Comparison of ENCODE assay signal across 1 cellular context in the genomic region with DNA sequence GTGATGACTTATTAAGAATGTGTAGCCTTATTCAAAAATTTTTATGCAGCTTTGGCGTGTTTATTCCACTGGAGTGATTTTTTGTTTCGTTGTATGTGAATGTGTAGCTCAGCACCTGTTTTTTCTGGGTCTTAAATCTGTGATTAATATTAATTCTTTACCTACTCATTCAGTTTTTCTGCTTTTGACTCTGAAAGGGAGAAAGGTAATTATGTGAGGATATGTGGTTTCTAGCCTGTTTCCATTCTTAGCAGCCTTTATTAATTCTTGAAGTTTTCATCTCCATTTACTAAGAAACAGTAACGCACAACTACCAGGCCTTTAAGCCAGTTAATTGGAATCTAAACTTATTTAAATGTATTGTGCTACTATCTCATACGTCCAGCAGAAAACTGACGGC.
TF ChIP-seq lines count a peak whose summit lies in the region.

No MANE protein-coding gene starts in this region.

TF ChIP-seq in GM12878, 131 proteins besides CTCF, POLR2A, EP300 and RAD21 (continued from another document and continues in another):
- TF ChIP-seq, protein P1, sequence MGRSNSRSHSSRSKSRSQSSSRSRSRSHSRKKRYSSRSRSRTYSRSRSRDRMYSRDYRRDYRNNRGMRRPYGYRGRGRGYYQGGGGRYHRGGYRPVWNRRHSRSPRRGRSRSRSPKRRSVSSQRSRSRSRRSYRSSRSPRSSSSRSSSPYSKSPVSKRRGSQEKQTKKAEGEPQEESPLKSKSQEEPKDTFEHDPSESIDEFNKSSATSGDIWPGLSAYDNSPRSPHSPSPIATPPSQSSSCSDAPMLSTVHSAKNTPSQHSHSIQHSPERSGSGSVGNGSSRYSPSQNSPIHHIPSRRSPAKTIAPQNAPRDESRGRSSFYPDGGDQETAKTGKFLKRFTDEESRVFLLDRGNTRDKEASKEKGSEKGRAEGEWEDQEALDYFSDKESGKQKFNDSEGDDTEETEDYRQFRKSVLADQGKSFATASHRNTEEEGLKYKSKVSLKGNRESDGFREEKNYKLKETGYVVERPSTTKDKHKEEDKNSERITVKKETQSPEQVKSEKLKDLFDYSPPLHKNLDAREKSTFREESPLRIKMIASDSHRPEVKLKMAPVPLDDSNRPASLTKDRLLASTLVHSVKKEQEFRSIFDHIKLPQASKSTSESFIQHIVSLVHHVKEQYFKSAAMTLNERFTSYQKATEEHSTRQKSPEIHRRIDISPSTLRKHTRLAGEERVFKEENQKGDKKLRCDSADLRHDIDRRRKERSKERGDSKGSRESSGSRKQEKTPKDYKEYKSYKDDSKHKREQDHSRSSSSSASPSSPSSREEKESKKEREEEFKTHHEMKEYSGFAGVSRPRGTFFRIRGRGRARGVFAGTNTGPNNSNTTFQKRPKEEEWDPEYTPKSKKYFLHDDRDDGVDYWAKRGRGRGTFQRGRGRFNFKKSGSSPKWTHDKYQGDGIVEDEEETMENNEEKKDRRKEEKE (IDR thresholded peaks at IDR 0.05), result no peak
- TF ChIP-seq STAT1 (conservative IDR thresholded peaks at IDR 0.05), result no peak
- TF ChIP-seq CREM (IDR thresholded peaks at IDR 0.05; ENCODE audit: low read depth), result no peak
- TF ChIP-seq TCF7 (IDR thresholded peaks at IDR 0.05; ENCODE audit: borderline replicate concordance), result peak; percentile 39; the same call in 1 of the 2 replicates
- TF ChIP-seq GATAD2B (conservative IDR thresholded peaks at IDR 0.05; ENCODE audit: low read depth), result no peak
- TF ChIP-seq HCFC1 (IDR thresholded peaks at IDR 0.05; ENCODE audit: low read length), result no peak
- no peak for TF ChIP-seq SIX5 (IDR thresholded peaks at IDR 0.05; ENCODE audit: low read depth, low read length, severe bottlenecking)
- TF ChIP-seq CHD1 (IDR thresholded peaks at IDR 0.05; ENCODE audit: low read depth, low read length), result no peak
- TF ChIP-seq PAX5 (IDR thresholded peaks at IDR 0.05; ENCODE audit: borderline replicate concordance, low read depth, low read length), result no peak
- no peak for TF ChIP-seq KAT2A (conservative IDR thresholded peaks at IDR 0.05; ENCODE audit: control insufficient read depth, low read depth, low read length)
- TF ChIP-seq, protein P2, sequence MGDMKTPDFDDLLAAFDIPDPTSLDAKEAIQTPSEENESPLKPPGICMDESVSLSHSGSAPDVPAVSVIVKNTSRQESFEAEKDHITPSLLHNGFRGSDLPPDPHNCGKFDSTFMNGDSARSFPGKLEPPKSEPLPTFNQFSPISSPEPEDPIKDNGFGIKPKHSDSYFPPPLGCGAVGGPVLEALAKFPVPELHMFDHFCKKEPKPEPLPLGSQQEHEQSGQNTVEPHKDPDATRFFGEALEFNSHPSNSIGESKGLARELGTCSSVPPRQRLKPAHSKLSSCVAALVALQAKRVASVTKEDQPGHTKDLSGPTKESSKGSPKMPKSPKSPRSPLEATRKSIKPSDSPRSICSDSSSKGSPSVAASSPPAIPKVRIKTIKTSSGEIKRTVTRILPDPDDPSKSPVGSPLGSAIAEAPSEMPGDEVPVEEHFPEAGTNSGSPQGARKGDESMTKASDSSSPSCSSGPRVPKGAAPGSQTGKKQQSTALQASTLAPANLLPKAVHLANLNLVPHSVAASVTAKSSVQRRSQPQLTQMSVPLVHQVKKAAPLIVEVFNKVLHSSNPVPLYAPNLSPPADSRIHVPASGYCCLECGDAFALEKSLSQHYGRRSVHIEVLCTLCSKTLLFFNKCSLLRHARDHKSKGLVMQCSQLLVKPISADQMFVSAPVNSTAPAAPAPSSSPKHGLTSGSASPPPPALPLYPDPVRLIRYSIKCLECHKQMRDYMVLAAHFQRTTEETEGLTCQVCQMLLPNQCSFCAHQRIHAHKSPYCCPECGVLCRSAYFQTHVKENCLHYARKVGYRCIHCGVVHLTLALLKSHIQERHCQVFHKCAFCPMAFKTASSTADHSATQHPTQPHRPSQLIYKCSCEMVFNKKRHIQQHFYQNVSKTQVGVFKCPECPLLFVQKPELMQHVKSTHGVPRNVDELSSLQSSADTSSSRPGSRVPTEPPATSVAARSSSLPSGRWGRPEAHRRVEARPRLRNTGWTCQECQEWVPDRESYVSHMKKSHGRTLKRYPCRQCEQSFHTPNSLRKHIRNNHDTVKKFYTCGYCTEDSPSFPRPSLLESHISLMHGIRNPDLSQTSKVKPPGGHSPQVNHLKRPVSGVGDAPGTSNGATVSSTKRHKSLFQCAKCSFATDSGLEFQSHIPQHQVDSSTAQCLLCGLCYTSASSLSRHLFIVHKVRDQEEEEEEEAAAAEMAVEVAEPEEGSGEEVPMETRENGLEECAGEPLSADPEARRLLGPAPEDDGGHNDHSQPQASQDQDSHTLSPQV (IDR thresholded peaks at IDR 0.05), result no peak
- no peak for TF ChIP-seq SMAD1 (IDR thresholded peaks at IDR 0.05; ENCODE audit: low read depth, partially characterized antibody)
- TF ChIP-seq BCL11A (IDR thresholded peaks at IDR 0.05; ENCODE audit: low read depth, low read length), result peak; percentile 56; the same call in 1 of the 2 replicates
- TF ChIP-seq, protein P3, sequence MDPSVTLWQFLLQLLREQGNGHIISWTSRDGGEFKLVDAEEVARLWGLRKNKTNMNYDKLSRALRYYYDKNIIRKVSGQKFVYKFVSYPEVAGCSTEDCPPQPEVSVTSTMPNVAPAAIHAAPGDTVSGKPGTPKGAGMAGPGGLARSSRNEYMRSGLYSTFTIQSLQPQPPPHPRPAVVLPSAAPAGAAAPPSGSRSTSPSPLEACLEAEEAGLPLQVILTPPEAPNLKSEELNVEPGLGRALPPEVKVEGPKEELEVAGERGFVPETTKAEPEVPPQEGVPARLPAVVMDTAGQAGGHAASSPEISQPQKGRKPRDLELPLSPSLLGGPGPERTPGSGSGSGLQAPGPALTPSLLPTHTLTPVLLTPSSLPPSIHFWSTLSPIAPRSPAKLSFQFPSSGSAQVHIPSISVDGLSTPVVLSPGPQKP (IDR thresholded peaks at IDR 0.05; ENCODE audit: low read depth, low read length), result no peak
- no peak for TF ChIP-seq CBFB (IDR thresholded peaks at IDR 0.05; ENCODE audit: low read depth)
- TF ChIP-seq, protein P4, sequence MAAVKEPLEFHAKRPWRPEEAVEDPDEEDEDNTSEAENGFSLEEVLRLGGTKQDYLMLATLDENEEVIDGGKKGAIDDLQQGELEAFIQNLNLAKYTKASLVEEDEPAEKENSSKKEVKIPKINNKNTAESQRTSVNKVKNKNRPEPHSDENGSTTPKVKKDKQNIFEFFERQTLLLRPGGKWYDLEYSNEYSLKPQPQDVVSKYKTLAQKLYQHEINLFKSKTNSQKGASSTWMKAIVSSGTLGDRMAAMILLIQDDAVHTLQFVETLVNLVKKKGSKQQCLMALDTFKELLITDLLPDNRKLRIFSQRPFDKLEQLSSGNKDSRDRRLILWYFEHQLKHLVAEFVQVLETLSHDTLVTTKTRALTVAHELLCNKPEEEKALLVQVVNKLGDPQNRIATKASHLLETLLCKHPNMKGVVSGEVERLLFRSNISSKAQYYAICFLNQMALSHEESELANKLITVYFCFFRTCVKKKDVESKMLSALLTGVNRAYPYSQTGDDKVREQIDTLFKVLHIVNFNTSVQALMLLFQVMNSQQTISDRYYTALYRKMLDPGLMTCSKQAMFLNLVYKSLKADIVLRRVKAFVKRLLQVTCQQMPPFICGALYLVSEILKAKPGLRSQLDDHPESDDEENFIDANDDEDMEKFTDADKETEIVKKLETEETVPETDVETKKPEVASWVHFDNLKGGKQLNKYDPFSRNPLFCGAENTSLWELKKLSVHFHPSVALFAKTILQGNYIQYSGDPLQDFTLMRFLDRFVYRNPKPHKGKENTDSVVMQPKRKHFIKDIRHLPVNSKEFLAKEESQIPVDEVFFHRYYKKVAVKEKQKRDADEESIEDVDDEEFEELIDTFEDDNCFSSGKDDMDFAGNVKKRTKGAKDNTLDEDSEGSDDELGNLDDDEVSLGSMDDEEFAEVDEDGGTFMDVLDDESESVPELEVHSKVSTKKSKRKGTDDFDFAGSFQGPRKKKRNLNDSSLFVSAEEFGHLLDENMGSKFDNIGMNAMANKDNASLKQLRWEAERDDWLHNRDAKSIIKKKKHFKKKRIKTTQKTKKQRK (IDR thresholded peaks at IDR 0.05; ENCODE audit: low read depth, low read length), result no peak
- TF ChIP-seq IKZF2 (IDR thresholded peaks at IDR 0.05), result peak in 1 of 2 experiments; percentile 16; a peak in 1 of 4 replicates
- TF ChIP-seq, protein P5, sequence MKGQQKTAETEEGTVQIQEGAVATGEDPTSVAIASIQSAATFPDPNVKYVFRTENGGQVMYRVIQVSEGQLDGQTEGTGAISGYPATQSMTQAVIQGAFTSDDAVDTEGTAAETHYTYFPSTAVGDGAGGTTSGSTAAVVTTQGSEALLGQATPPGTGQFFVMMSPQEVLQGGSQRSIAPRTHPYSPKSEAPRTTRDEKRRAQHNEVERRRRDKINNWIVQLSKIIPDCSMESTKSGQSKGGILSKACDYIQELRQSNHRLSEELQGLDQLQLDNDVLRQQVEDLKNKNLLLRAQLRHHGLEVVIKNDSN (IDR thresholded peaks at IDR 0.05; ENCODE audit: borderline replicate concordance, extremely low read length, insufficient read depth, low read depth, low read length), result no peak
- TF ChIP-seq MYB (IDR thresholded peaks at IDR 0.05; ENCODE audit: borderline replicate concordance, low read depth, low read length), result no peak
- no peak for TF ChIP-seq STAT3 (IDR thresholded peaks at IDR 0.05; ENCODE audit: low read depth, low read length)
- TF ChIP-seq, protein P6, sequence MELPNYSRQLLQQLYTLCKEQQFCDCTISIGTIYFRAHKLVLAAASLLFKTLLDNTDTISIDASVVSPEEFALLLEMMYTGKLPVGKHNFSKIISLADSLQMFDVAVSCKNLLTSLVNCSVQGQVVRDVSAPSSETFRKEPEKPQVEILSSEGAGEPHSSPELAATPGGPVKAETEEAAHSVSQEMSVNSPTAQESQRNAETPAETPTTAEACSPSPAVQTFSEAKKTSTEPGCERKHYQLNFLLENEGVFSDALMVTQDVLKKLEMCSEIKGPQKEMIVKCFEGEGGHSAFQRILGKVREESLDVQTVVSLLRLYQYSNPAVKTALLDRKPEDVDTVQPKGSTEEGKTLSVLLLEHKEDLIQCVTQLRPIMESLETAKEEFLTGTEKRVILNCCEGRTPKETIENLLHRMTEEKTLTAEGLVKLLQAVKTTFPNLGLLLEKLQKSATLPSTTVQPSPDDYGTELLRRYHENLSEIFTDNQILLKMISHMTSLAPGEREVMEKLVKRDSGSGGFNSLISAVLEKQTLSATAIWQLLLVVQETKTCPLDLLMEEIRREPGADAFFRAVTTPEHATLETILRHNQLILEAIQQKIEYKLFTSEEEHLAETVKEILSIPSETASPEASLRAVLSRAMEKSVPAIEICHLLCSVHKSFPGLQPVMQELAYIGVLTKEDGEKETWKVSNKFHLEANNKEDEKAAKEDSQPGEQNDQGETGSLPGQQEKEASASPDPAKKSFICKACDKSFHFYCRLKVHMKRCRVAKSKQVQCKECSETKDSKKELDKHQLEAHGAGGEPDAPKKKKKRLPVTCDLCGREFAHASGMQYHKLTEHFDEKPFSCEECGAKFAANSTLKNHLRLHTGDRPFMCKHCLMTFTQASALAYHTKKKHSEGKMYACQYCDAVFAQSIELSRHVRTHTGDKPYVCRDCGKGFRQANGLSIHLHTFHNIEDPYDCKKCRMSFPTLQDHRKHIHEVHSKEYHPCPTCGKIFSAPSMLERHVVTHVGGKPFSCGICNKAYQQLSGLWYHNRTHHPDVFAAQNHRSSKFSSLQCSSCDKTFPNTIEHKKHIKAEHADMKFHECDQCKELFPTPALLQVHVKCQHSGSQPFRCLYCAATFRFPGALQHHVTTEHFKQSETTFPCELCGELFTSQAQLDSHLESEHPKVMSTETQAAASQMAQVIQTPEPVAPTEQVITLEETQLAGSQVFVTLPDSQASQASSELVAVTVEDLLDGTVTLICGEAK (IDR thresholded peaks at IDR 0.05; ENCODE audit: borderline replicate concordance), result no peak
- no peak for TF ChIP-seq NRF1 (conservative IDR thresholded peaks at IDR 0.05; ENCODE audit: low read depth, low read length)
- TF ChIP-seq, protein P7, sequence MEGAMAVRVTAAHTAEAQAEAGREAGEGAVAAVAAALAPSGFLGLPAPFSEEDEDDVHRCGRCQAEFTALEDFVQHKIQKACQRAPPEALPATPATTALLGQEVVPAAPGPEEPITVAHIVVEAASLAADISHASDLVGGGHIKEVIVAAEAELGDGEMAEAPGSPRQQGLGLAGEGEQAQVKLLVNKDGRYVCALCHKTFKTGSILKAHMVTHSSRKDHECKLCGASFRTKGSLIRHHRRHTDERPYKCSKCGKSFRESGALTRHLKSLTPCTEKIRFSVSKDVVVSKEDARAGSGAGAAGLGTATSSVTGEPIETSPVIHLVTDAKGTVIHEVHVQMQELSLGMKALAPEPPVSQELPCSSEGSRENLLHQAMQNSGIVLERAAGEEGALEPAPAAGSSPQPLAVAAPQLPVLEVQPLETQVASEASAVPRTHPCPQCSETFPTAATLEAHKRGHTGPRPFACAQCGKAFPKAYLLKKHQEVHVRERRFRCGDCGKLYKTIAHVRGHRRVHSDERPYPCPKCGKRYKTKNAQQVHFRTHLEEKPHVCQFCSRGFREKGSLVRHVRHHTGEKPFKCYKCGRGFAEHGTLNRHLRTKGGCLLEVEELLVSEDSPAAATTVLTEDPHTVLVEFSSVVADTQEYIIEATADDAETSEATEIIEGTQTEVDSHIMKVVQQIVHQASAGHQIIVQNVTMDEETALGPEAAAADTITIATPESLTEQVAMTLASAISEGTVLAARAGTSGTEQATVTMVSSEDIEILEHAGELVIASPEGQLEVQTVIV (IDR thresholded peaks at IDR 0.05; ENCODE audit: borderline replicate concordance, partially characterized antibody), result no peak
- TF ChIP-seq PML (IDR thresholded peaks at IDR 0.05; ENCODE audit: low read length), result 0 out of 2 replicates have a peak, but pooled peaks have one; percentile 27
- peak; percentile 87 for TF ChIP-seq NFIC (IDR thresholded peaks at IDR 0.05; ENCODE audit: low read depth, low read length)
- no peak for TF ChIP-seq TCF3 (IDR thresholded peaks at IDR 0.05; ENCODE audit: borderline replicate concordance, insufficient read depth, low read depth, low read length)
- TF ChIP-seq, protein P8, sequence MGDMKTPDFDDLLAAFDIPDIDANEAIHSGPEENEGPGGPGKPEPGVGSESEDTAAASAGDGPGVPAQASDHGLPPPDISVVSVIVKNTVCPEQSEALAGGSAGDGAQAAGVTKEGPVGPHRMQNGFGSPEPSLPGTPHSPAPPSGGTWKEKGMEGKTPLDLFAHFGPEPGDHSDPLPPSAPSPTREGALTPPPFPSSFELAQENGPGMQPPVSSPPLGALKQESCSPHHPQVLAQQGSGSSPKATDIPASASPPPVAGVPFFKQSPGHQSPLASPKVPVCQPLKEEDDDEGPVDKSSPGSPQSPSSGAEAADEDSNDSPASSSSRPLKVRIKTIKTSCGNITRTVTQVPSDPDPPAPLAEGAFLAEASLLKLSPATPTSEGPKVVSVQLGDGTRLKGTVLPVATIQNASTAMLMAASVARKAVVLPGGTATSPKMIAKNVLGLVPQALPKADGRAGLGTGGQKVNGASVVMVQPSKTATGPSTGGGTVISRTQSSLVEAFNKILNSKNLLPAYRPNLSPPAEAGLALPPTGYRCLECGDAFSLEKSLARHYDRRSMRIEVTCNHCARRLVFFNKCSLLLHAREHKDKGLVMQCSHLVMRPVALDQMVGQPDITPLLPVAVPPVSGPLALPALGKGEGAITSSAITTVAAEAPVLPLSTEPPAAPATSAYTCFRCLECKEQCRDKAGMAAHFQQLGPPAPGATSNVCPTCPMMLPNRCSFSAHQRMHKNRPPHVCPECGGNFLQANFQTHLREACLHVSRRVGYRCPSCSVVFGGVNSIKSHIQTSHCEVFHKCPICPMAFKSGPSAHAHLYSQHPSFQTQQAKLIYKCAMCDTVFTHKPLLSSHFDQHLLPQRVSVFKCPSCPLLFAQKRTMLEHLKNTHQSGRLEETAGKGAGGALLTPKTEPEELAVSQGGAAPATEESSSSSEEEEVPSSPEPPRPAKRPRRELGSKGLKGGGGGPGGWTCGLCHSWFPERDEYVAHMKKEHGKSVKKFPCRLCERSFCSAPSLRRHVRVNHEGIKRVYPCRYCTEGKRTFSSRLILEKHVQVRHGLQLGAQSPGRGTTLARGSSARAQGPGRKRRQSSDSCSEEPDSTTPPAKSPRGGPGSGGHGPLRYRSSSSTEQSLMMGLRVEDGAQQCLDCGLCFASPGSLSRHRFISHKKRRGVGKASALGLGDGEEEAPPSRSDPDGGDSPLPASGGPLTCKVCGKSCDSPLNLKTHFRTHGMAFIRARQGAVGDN (IDR thresholded peaks at IDR 0.05), result no peak
- peak; percentile 81; the same call in 1 of the 2 replicates for TF ChIP-seq MTA3 (IDR thresholded peaks at IDR 0.05; ENCODE audit: borderline replicate concordance, low read length)
